Comparison of ENCODE assay signal across 1 cellular context in the genomic region with DNA sequence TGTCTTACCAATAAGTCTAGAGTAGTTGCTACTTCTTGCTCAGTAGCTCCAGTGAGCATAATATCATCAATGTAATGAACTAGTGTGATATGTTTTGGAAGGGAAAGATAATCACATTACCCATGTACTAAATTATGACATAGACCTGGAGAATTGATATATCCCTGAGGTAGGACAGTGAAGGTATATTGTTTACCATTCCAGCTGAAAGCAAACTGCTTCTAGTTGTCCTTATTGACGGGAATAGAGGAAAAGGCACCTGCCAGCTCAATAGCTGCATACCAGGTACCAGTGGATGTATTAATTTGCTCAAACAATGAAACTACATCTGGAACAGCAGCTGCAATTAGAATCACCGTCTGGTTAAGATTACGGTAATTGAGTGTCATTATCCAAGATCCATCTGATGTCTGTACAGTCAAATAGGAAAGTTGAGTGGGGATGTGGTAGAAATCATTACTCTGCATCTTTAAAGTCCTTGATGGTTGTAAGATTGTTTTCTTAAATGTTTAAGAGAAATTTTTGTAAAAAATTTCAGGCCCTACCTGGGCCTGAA.
TF ChIP-seq lines count a peak whose summit lies in the region.

No MANE protein-coding gene starts in this region.

TF ChIP-seq in SK-N-SH, 30 proteins besides CTCF, POLR2A, EP300 and RAD21 (continued from another document):
- TF ChIP-seq, protein P1, sequence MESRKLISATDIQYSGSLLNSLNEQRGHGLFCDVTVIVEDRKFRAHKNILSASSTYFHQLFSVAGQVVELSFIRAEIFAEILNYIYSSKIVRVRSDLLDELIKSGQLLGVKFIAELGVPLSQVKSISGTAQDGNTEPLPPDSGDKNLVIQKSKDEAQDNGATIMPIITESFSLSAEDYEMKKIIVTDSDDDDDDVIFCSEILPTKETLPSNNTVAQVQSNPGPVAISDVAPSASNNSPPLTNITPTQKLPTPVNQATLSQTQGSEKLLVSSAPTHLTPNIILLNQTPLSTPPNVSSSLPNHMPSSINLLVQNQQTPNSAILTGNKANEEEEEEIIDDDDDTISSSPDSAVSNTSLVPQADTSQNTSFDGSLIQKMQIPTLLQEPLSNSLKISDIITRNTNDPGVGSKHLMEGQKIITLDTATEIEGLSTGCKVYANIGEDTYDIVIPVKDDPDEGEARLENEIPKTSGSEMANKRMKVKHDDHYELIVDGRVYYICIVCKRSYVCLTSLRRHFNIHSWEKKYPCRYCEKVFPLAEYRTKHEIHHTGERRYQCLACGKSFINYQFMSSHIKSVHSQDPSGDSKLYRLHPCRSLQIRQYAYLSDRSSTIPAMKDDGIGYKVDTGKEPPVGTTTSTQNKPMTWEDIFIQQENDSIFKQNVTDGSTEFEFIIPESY (IDR thresholded peaks at IDR 0.05; ENCODE audit: borderline replicate concordance, low read depth) = no peak
- TF ChIP-seq CHD2 (IDR thresholded peaks at IDR 0.05; ENCODE audit: low read length, partially characterized antibody) = peak; percentile 24
- TF ChIP-seq, protein P2, sequence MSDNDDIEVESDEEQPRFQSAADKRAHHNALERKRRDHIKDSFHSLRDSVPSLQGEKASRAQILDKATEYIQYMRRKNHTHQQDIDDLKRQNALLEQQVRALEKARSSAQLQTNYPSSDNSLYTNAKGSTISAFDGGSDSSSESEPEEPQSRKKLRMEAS (IDR thresholded peaks at IDR 0.05; ENCODE audit: low read depth) = no peak
TF ChIP-seq in SK-N-SH: peak in this region for 3.
